In genomic region chr17:81241648-81242420, GRCh38 we compare ENCODE assay signal across 8 cellular contexts. TPM values are rescaled to one million over a fixed set of nuclear protein-coding genes. Genes with fewer than 3 reads are reported as not detected.
A peak's percentile ranks its signal among the peaks of the same experiment; 100 is the strongest.
DNase-seq lines count a peak whose midpoint lies in the region; ATAC-seq and TF ChIP-seq lines count a peak whose summit lies in the region.

No MANE protein-coding gene starts in this region.

- H3K9me3 ChIP-seq in DND-41 (ENCODE audit: insufficient read depth, low read length, severe bottlenecking) (no peaks in the 10 kb centered on the region), IMR-90 (ENCODE audit: control insufficient read depth, insufficient read depth, low read length) (no peaks in the 10 kb centered on the region), WERI-Rb-1 (ENCODE audit: severe bottlenecking) (no peaks in the 10 kb centered on the region)

- H2BK5ac ChIP-seq in IMR-90 (ENCODE audit: low read depth, low read length, poor library complexity, severe bottlenecking), result no peak overlapping the region

- no peak overlapping the region for H3K4ac ChIP-seq in IMR-90 (ENCODE audit: low read depth, low read length)

- TF ChIP-seq POLR2A in IMR-90 (IDR thresholded peaks at IDR 0.05; ENCODE audit: low read depth, low read length), result no peak

- TF ChIP-seq CTCF in DND-41 (IDR thresholded peaks at IDR 0.05; ENCODE audit: borderline replicate concordance, extremely low read depth, low read length, poor library complexity, severe bottlenecking) (peak; percentile 79), IMR-90 (conservative IDR thresholded peaks at IDR 0.05; ENCODE audit: low read depth, low read length) (peak; percentile 65), WERI-Rb-1 (IDR thresholded peaks at IDR 0.05; ENCODE audit: low read depth, low read length) (peak; percentile 99)

- no TSS peak for BruUV-seq in IMR-90 (replicated peaks; lab: Mats Ljungman, UMichigan)

- peak overlapping the region; percentile 55 for H2AK9ac ChIP-seq in IMR-90 (replicated peaks; ENCODE audit: low read depth, low read length, poor library complexity)

- no peak overlapping the region for H2BK20ac ChIP-seq in IMR-90 (ENCODE audit: low read depth, low read length)

- no peak overlapping the region for H4K91ac ChIP-seq in IMR-90 (ENCODE audit: insufficient read depth, low read depth, low read length)

- DNase-seq in DND-41 (peak; percentile 69), IMR-90 (peak; percentile 13), WERI-Rb-1 (peak; percentile 85), T47D (ENCODE audit: low read depth in 1 of 2, low spot score in 1 of 2) (peak; percentile 54 to 79), medulla oblongata (ENCODE audit: extremely low spot score) (peak; percentile 56), cerebellar nuclear complex (lab: John Stamatoyannopoulos, UW) (no peak)
- DNase-seq in stimulated activated CD8-positive, alpha-beta memory T cell treated with anti-CD3 and anti-CD28 coated beads, Interleukin-7, amount 100 ng/mL, for 24 hours (ENCODE audit: low read depth), result peak; percentile 54

- H3K18ac ChIP-seq in IMR-90 (ENCODE audit: low read depth, low read length), result no peak overlapping the region

- no peak overlapping the region for H2BK15ac ChIP-seq in IMR-90 (ENCODE audit: low read depth, low read length)

- H3K4me1 ChIP-seq in DND-41 (ENCODE audit: insufficient read depth, low read length) (peaks cover 35% of the 10 kb centered on the region), IMR-90 (ENCODE audit: control insufficient read depth, insufficient read depth, low read length) (peaks cover 17% of the 10 kb centered on the region)

- dilution Hi-C loops in IMR-90 (cut with HindIII; ENCODE audit: low sequenced_read_pairs, unreplicated experiment), result no loop called here

- no peak overlapping the region for H3K14ac ChIP-seq in IMR-90 (replicated peaks; ENCODE audit: low read depth, low read length)

- H3K4me2 ChIP-seq in DND-41 (ENCODE audit: insufficient read depth, low read length) (peak overlapping the region; percentile 69; the same call in 1 of the 2 replicates), IMR-90 (ENCODE audit: low read depth, low read length) (no peak overlapping the region)

- H4K5ac ChIP-seq in IMR-90 (ENCODE audit: low read depth, low read length), result no peak overlapping the region

- WGBS in IMR-90 (ENCODE audit: extremely low coverage in 2 of 2, insufficient read length in 1 of 2), 2 experiments, result 32% methylated on average over 8 of the region's 26 CpGs; no CpG with 5 or more reads in 1 of the 2 experiments

- H3K4me3 ChIP-seq in DND-41 (ENCODE audit: low read depth in 1 of 2, low read length in 2 of 2), result no peak overlapping the region
- H3K4me3 ChIP-seq in IMR-90 (ENCODE audit: insufficient read depth, low read depth, low read length), result no peak overlapping the region
- no peak overlapping the region for H3K4me3 ChIP-seq in WERI-Rb-1 (ENCODE audit: low read depth, low read length)

- intact Hi-C loops in IMR-90 (cut with micrococcal nuclease), result loop anchor here (1.0 kb wide), 1 partner anchor 100 kb away; no protein-coding TSS in a partner anchor

- H4K20me1 ChIP-seq in DND-41 (ENCODE audit: insufficient read depth, low read length), result peaks cover 47% of the 10 kb centered on the region
- H4K20me1 ChIP-seq in IMR-90 (ENCODE audit: insufficient read depth, low read length), result peaks cover 35% of the 10 kb centered on the region

- H2AK5ac ChIP-seq in IMR-90 (ENCODE audit: low read depth, low read length), result no peak overlapping the region

- H3K79me1 ChIP-seq in IMR-90 (ENCODE audit: low read depth in 1 of 2, low read length in 2 of 2), result peaks cover 29 to 69% of the 10 kb centered on the region in 2 experiments

- H3K9ac ChIP-seq in DND-41 (ENCODE audit: low read depth, low read length) (no peak overlapping the region), IMR-90 (ENCODE audit: low read depth, low read length) (no peak overlapping the region)

- no peak overlapping the region for H4K8ac ChIP-seq in IMR-90 (ENCODE audit: low read depth in 2 of 2, low read length in 2 of 2)

- POLR2A ChIA-PET in IMR-90 (lab: Charles Lee; ENCODE audit: unreplicated experiment), result no interaction called here

- H3K27ac ChIP-seq in DND-41 (ENCODE audit: low read length) (no peak overlapping the region), IMR-90 (ENCODE audit: insufficient read depth, low read length) (no peak overlapping the region), WERI-Rb-1 (no peak overlapping the region; the same call in 1 of the 2 replicates)

- peaks cover 11% of the 10 kb centered on the region; the same call in 1 of the 2 replicates for H3K9me1 ChIP-seq in IMR-90 (ENCODE audit: insufficient read depth, low read length)

- H3K27me3 ChIP-seq in DND-41 (ENCODE audit: insufficient read depth, low read length, poor library complexity), result no peaks in the 10 kb centered on the region
- H3K27me3 ChIP-seq in IMR-90 (ENCODE audit: control insufficient read depth, insufficient read depth, low read length), result no peaks in the 10 kb centered on the region
- no peaks in the 10 kb centered on the region for H3K27me3 ChIP-seq in WERI-Rb-1 (ENCODE audit: insufficient read depth, low read depth, severe bottlenecking)

- H2AFZ ChIP-seq in DND-41 (ENCODE audit: low read depth, low read length) (no peak overlapping the region), IMR-90 (replicated peaks; ENCODE audit: low read length, poor library complexity) (peak overlapping the region; percentile 58)

- in situ Hi-C loops in IMR-90 (cut with MboI; ENCODE audit: low sequenced_read_pairs) (no loop called here), T47D (cut with HindIII; ENCODE audit: low pct_unique_long_range_greater_than_20kb, low sequenced_read_pairs) (no loop called here)

- H3K56ac ChIP-seq in IMR-90 (ENCODE audit: extremely low read depth, insufficient read depth, low read length), result no peak overlapping the region

- H2BK120ac ChIP-seq in IMR-90 (ENCODE audit: low read depth, low read length), result no peak overlapping the region

- peaks cover 45% of the 10 kb centered on the region for H3K79me2 ChIP-seq in DND-41 (ENCODE audit: insufficient read depth, low read length)

- peak; percentile 72 for TF ChIP-seq RAD21 in IMR-90 (IDR thresholded peaks at IDR 0.05; ENCODE audit: low read length)

- ATAC-seq in DND-41 (ENCODE audit: insufficient read depth, low read depth) (no peak), IMR-90 (ENCODE audit: low read depth) (no peak), GM18868 (IDR thresholded peaks at IDR 0.05; ENCODE audit: unreplicated experiment) (no peak)

- H3K23ac ChIP-seq in IMR-90 (ENCODE audit: low read depth, low read length), result no peak overlapping the region

- CTCF ChIA-PET in IMR-90 (lab: Yijun Ruan, JAX), result no interaction called here

- H3K36me3 ChIP-seq in DND-41 (ENCODE audit: insufficient read depth, low read length) (peaks cover 30% of the 10 kb centered on the region), IMR-90 (ENCODE audit: control insufficient read depth, insufficient read depth, low read length) (peaks cover 7% of the 10 kb centered on the region; the same call in 1 of the 2 replicates), WERI-Rb-1 (peaks cover 37% of the 10 kb centered on the region)

TF ChIP-seq in IMR-90, 13 proteins besides CTCF, POLR2A, EP300 and RAD21:
- TF ChIP-seq ELK1 (IDR thresholded peaks at IDR 0.05; ENCODE audit: borderline replicate concordance, low read depth, low read length), result no peak
- TF ChIP-seq RCOR1 (IDR thresholded peaks at IDR 0.05; ENCODE audit: insufficient replicate concordance, low read length), result no peak
- no peak for TF ChIP-seq USF2 (IDR thresholded peaks at IDR 0.05; ENCODE audit: low read depth, low read length)
- no peak for TF ChIP-seq MXI1 (IDR thresholded peaks at IDR 0.05; ENCODE audit: borderline replicate concordance, low read depth, low read length)
- peak; percentile 39; the same call in 1 of the 2 replicates for TF ChIP-seq SMC3 (IDR thresholded peaks at IDR 0.05; ENCODE audit: low read depth, low read length)
- TF ChIP-seq MAZ (IDR thresholded peaks at IDR 0.05; ENCODE audit: borderline replicate concordance, low read depth, low read length), result peak; percentile 21; the same call in 1 of the 2 replicates

RNA-seq across cellular contexts. Expression of gene NDUFAF8, which starts 2.7 kb away (rescaled TPM):
- total RNA-seq in IMR-90 (2012; rRNA removed), result 11.1 and 21.1 TPM in 2 replicates
- 65.0 and 80.0 TPM in 2 replicates for polyA plus RNA-seq in IMR-90 (2012; rRNA removed)
- polyA plus RNA-seq in IMR-90 (2012; cell fraction: cytosol; rRNA removed), result 64.0 and 137 TPM in 2 replicates
- polyA plus RNA-seq in IMR-90 (2012; cell fraction: nucleus; rRNA removed; ENCODE audit: low replicate concordance), result 31.0 and 41.1 TPM in 2 replicates

RNA-seq across cellular contexts. Expression of gene TEPSIN, which starts 3.0 kb away (rescaled TPM):
- total RNA-seq in IMR-90 (2012; rRNA removed), result 3.2 and 3.3 TPM in 2 replicates
- polyA plus RNA-seq in IMR-90 (2012; rRNA removed), result 28.1 and 36.1 TPM in 2 replicates
- 9.0 and 13.3 TPM in 2 replicates for polyA plus RNA-seq in IMR-90 (2012; cell fraction: cytosol; rRNA removed)
- 230 and 545 TPM in 2 replicates for polyA plus RNA-seq in IMR-90 (2012; cell fraction: nucleus; rRNA removed; ENCODE audit: low replicate concordance)

RNA-seq across cellular contexts. Expression of gene CEP131, which starts 19.1 kb away (rescaled TPM):
- total RNA-seq in IMR-90 (2012; rRNA removed), result 4.8 and 5.3 TPM in 2 replicates
- polyA plus RNA-seq in IMR-90 (2012; rRNA removed), result 9.6 and 12.3 TPM in 2 replicates
- polyA plus RNA-seq in IMR-90 (2012; cell fraction: cytosol; rRNA removed), result 11.3 and 16.9 TPM in 2 replicates
- polyA plus RNA-seq in IMR-90 (2012; cell fraction: nucleus; rRNA removed; ENCODE audit: low replicate concordance), result 57.2 and 102 TPM in 2 replicates

RNA-seq across cellular contexts. Expression of gene SLC38A10, which starts 53.3 kb away (rescaled TPM):
- 12.7 and 14.2 TPM in 2 replicates for total RNA-seq in IMR-90 (2012; rRNA removed)
- 46.7 and 53.2 TPM in 2 replicates for polyA plus RNA-seq in IMR-90 (2012; rRNA removed)
- 40.4 and 68.1 TPM in 2 replicates for polyA plus RNA-seq in IMR-90 (2012; cell fraction: cytosol; rRNA removed)
- polyA plus RNA-seq in IMR-90 (2012; cell fraction: nucleus; rRNA removed; ENCODE audit: low replicate concordance), result 86.4 and 189 TPM in 2 replicates

Comparison
In these comparisons a context has a peak if more than half of its experiments do, and no peak if none do; other contexts are left out.
1. DNase-seq: peak in DND-41 (single experiment), IMR-90 (single experiment), WERI-Rb-1 (single experiment), T47D (2 of 2), medulla oblongata (single experiment) and stimulated activated CD8-positive, alpha-beta memory T cell treated with anti-CD3 and anti-CD28 coated beads, Interleukin-7, amount 100 ng/mL, for 24 hours (single experiment); none in cerebellar nuclear complex (0 of 2).
2. Peak in every context shown above with its lines, with median percentiles within 50 percentile points of each other: CTCF ChIP-seq.